8 cellular contexts compared by ENCODE assay signal in the genomic region with DNA sequence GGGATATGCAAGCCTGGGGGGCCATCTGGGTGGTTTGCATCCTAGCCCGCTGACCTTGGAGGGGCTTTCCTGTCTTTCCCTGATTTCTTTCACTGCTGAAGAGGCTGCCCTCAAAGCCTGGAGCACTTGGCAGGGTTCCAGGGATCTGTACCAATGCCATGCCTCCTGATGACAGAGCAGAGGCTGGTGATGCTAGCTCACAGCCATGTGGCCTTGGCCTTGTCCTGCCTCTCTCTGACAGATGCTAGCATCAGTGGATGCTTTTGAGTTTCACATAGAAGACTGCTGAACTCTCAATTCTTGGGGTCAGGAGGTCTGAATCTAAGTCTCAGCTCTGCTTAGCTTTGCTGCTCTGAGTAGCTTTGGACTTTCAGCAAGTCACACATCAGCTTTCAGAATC. TPM values are rescaled to one million over a fixed set of nuclear protein-coding genes. Genes with fewer than 3 reads are reported as not detected.
DNase-seq lines count a peak whose midpoint lies in the region; ATAC-seq and TF ChIP-seq lines count a peak whose summit lies in the region.

No MANE protein-coding gene starts in this region.

- H3K4me1 ChIP-seq in thyroid gland, result peaks cover 3 to 9% of the 10 kb centered on the region in 2 donors

- no peaks in the 10 kb centered on the region for H3K36me3 ChIP-seq in thyroid gland

- H3K4me3 ChIP-seq in fibroblast of mammary gland (ENCODE audit: control insufficient read depth, low read depth, low read length) (no peak overlapping the region), thyroid gland (replicated peaks in 1 of 3) (no peak overlapping the region)

- intact Hi-C loops in thyroid gland (cut with DNase I), result no loop called here

- DNase-seq in Daoy (ENCODE audit: low read depth) (peak; percentile 57), NCI-H1694 treated with DMSO at 0.1 percent for 48 hours (lab: John Stamatoyannopoulos, UW) (peak; percentile 78), fibroblast of mammary gland (ENCODE audit: low read depth) (peak; percentile 22), thyroid gland (peak; percentile 70 to 71), iPS-NIHi11 (ENCODE audit: low spot score) (no peak), SW480 (ENCODE audit: low spot score) (no peak)

- H3K9me3 ChIP-seq in thyroid gland, result no peaks in the 10 kb centered on the region

- TF ChIP-seq CTCF in fibroblast of mammary gland (conservative IDR thresholded peaks at IDR 0.05; ENCODE audit: control insufficient read depth, insufficient read depth, low read depth, low read length) (no peak), thyroid gland (IDR thresholded peaks at IDR 0.05) (no peak)

- 73 to 88% methylated on average over 1 of the region's 1 CpG for WGBS in thyroid gland, 2 donors

- no peaks in the 10 kb centered on the region for H3K27me3 ChIP-seq in thyroid gland

- ATAC-seq in GM21390 (IDR thresholded peaks at IDR 0.05; ENCODE audit: unreplicated experiment), result peak; percentile 44
- no peak for ATAC-seq in HG03565 (IDR thresholded peaks at IDR 0.05; ENCODE audit: unreplicated experiment)

- TF ChIP-seq POLR2A in thyroid gland (IDR thresholded peaks at IDR 0.05), result no peak

- no peak overlapping the region for H3K27ac ChIP-seq in thyroid gland

RNA-seq across cellular contexts. Expression of a gene that starts 21.9 kb away (rescaled TPM):
- total RNA-seq in Daoy (2014; rRNA removed; shearing (Covaris generic)), result 7.0 and 7.9 TPM in 2 replicates
- total RNA-seq in thyroid gland, result 10 to 100 TPM; 48.0 to 91.3 (median 57.1) TPM

Comparison
In these comparisons a context has a peak if more than half of its experiments do, and no peak if none do; other contexts are left out.
1. DNase-seq: peak in Daoy (single experiment), NCI-H1694 treated with DMSO at 0.1 percent for 48 hours (single experiment), fibroblast of mammary gland (single experiment) and thyroid gland (2 of 2); none in iPS-NIHi11 (single experiment) and SW480 (single experiment).